ENCODE assay signal across 13 cellular contexts in the genomic region with DNA sequence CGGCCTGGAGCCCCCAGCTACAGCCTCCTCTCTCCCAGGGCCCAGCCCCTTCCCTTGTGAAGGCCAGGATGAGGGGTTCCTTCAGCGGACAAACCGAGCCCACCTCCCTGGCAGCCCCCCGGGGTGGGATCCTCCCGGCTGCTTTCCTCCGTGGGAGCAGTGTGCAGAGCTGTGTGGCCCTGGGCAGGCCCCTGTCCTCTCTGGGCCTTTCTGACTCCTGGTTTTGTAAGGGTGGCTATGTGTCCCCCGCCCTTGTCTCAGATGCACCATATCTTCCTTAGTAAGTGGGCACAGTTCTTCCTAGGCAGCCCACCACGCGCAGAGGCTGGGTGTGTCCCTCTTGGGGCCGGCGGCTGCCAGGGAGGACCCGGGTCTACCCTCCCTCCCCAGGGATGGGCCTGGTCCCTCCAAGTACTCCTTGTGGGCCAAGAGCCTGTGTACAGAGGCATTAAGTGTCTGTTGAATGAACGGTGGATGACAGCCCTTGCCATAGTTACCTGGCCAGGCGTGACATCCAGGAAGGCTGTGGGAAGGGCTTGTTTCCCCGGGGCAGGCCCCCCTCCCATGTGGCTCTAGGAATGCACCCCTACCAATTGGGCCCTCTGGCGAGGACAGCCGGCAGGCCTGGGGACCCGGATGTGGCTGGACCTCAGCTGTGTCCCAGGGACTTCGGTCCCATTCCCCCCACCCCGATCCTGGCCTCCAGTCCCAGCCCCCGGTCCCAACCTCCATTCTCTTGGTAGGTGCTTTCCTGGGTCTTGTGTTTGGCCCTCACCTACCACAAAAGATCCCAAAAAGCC. TPM values are rescaled to one million over a fixed set of nuclear protein-coding genes. Genes with fewer than 3 reads are reported as not detected.
A peak's percentile ranks its signal among the peaks of the same experiment; 100 is the strongest.
DNase-seq lines count a peak whose midpoint lies in the region; ATAC-seq and TF ChIP-seq lines count a peak whose summit lies in the region.
"Had no signal": no experiment of that assay in that cellular context is flagged by ENCODE, and none has a peak within 500 bp of the region (broad histone marks: within the 10 kb centered on the region; RNA-seq: fewer than 3 reads in every experiment).

No MANE protein-coding gene starts in this region.

- peaks cover 20% of the 10 kb centered on the region for H3K4me1 Mint-ChIP-seq in neural progenitor cell
- H3K4me1 Mint-ChIP-seq in CD4-positive, alpha-beta memory T cell: peaks cover 3 to 24% (median 9%) of the 10 kb centered on the region in 4 donors

- H3K9me3 ChIP-seq in neural progenitor cell (ENCODE audit: low read depth) (no peaks in the 10 kb centered on the region), mucosa of descending colon (no peaks in the 10 kb centered on the region)
- H3K9me3 ChIP-seq in CD4-positive, alpha-beta memory T cell (ENCODE audit: control insufficient read depth in 1 of 2, low read length in 2 of 2): no peaks in the 10 kb centered on the region
- H3K9me3 ChIP-seq: tibial artery had no signal

- CTCF ChIA-PET in CD4-positive, alpha-beta memory T cell (lab: Charles Lee; ENCODE audit: partially characterized antibody): interaction anchor here (0.7 to 1.5 kb wide), 6 partner anchors 9 to 28 kb away, joined by 3 to 4 read pairs (median 3); no protein-coding TSS in a partner anchor

- peak overlapping the region; percentile 58 for H3K4me3 Mint-ChIP-seq in neural progenitor cell
- no peak overlapping the region for H3K4me3 Mint-ChIP-seq in CD4-positive, alpha-beta memory T cell

- peak overlapping the region; percentile 69 for H3K27ac Mint-ChIP-seq in neural progenitor cell
- H3K27ac Mint-ChIP-seq in CD4-positive, alpha-beta memory T cell: peak overlapping the region in 1 of 7 donors; percentile 69
- H3K27ac Mint-ChIP-seq: memory B cell had no signal

- H4K20me1 ChIP-seq in KMS-11 (ENCODE audit: insufficient read depth) (no peaks in the 10 kb centered on the region), neural progenitor cell (ENCODE audit: low read depth) (peaks cover 4% of the 10 kb centered on the region)

- TF ChIP-seq CTCF in KMS-11 (conservative IDR thresholded peaks at IDR 0.05; ENCODE audit: low read depth, low read length) (0 out of 2 replicates have a peak, but pooled peaks have one; percentile 21), VCaP (conservative IDR thresholded peaks at IDR 0.05) (peak; percentile 22), neural progenitor cell (IDR thresholded peaks at IDR 0.05) (no peak), mucosa of descending colon (IDR thresholded peaks at IDR 0.05) (no peak)

- peaks cover 6% of the 10 kb centered on the region; the same call in 1 of the 2 replicates for H3K36me3 ChIP-seq in KMS-11 (ENCODE audit: insufficient read depth)
- H3K36me3 ChIP-seq in neural progenitor cell: no peaks in the 10 kb centered on the region
- no peaks in the 10 kb centered on the region for H3K36me3 ChIP-seq in mucosa of descending colon (ENCODE audit: low read depth)
- H3K36me3 ChIP-seq in CD4-positive, alpha-beta memory T cell (ENCODE audit: insufficient read depth, low read length): peaks cover 22% of the 10 kb centered on the region

- peak; percentile 92 for DNase-seq in DMS53 (lab: John Stamatoyannopoulos, UW)
- no peak for DNase-seq in neural progenitor cell (ENCODE audit: low spot score)
- no peak for DNase-seq in mucosa of descending colon
- no peak for DNase-seq in mesenteric fat pad (ENCODE audit: low spot score)
- no peak for DNase-seq in CD4-positive, alpha-beta memory T cell
- DNase-seq: amniotic stem cell, GOT3, tibial artery had no signal

- H3K36me3 Mint-ChIP-seq in neural progenitor cell: peaks cover 16% of the 10 kb centered on the region
- peaks cover 18 to 22% of the 10 kb centered on the region in 2 donors for H3K36me3 Mint-ChIP-seq in CD4-positive, alpha-beta memory T cell

- H3F3A ChIP-seq in neural progenitor cell (ENCODE audit: low read depth): peaks cover 5% of the 10 kb centered on the region

- no peaks in the 10 kb centered on the region for H3K27me3 ChIP-seq in KMS-11 (ENCODE audit: insufficient read depth, low read depth)
- peaks cover 12% of the 10 kb centered on the region for H3K27me3 ChIP-seq in neural progenitor cell
- H3K27me3 ChIP-seq in CD4-positive, alpha-beta memory T cell (ENCODE audit: insufficient read depth, low read length): no peaks in the 10 kb centered on the region
- H3K27me3 ChIP-seq: tibial artery had no signal

- intact Hi-C loops in mucosa of descending colon (cut with DNase I, micrococcal nuclease): no loop called here
- intact Hi-C loops in CD4-positive, alpha-beta memory T cell (cut with micrococcal nuclease): no loop called here

- no peak overlapping the region for H3K9ac ChIP-seq in KMS-11
- no peak overlapping the region for H3K9ac ChIP-seq in neural progenitor cell

- H3K27ac ChIP-seq in KMS-11: no peak overlapping the region
- H3K27ac ChIP-seq in VCaP: peak overlapping the region; percentile 44; the same call in 1 of the 2 replicates
- H3K27ac ChIP-seq in neural progenitor cell: no peak overlapping the region
- H3K27ac ChIP-seq in CD4-positive, alpha-beta memory T cell (ENCODE audit: low read depth, low read length): no peak overlapping the region
- H3K27ac ChIP-seq: epithelial cell of prostate, tibial artery had no signal

- H3K4me1 ChIP-seq in KMS-11 (ENCODE audit: low read depth, poor library complexity, severe bottlenecking): peaks cover 14% of the 10 kb centered on the region
- peaks cover 14% of the 10 kb centered on the region for H3K4me1 ChIP-seq in neural progenitor cell
- H3K4me1 ChIP-seq in mucosa of descending colon (ENCODE audit: low read depth): peaks cover 25% of the 10 kb centered on the region
- peaks cover 24% of the 10 kb centered on the region for H3K4me1 ChIP-seq in CD4-positive, alpha-beta memory T cell (ENCODE audit: insufficient read depth, low read length)

- H3K79me2 ChIP-seq in KMS-11 (ENCODE audit: insufficient read depth, low read depth) (no peaks in the 10 kb centered on the region), neural progenitor cell (ENCODE audit: low read depth) (no peaks in the 10 kb centered on the region)

- H3K4me2 ChIP-seq in KMS-11: 0 out of 2 replicates have a peak overlapping the region, but pooled peaks have one; percentile 3
- H3K4me2 ChIP-seq in neural progenitor cell: no peak overlapping the region

- ATAC-seq in mucosa of descending colon (no peak), GM18511 (IDR thresholded peaks at IDR 0.05; ENCODE audit: unreplicated experiment) (no peak)

- no peaks in the 10 kb centered on the region for H3K9me3 Mint-ChIP-seq in neural progenitor cell
- H3K9me3 Mint-ChIP-seq in CD4-positive, alpha-beta memory T cell: no peaks in the 10 kb centered on the region
- H3K9me3 Mint-ChIP-seq: memory B cell had no signal

- H2AFZ ChIP-seq in KMS-11 (ENCODE audit: low read depth): no peak overlapping the region
- no peak overlapping the region for H2AFZ ChIP-seq in neural progenitor cell (replicated peaks)

- POLR2A ChIA-PET in CD4-positive, alpha-beta memory T cell (lab: Charles Lee; ENCODE audit: partially characterized antibody): interaction anchor here (1.1 to 1.9 kb wide), 2 partner anchors 30 to 124 kb away, joined by 3 to 7 read pairs; a partner anchor contains a TSS

- H3K27me3 Mint-ChIP-seq in neural progenitor cell (ENCODE audit: insufficient read depth, low read depth): peaks cover 8% of the 10 kb centered on the region
- H3K27me3 Mint-ChIP-seq in CD4-positive, alpha-beta memory T cell: no peaks in the 10 kb centered on the region
- H3K27me3 Mint-ChIP-seq: memory B cell had no signal

- H3K4me3 ChIP-seq in KMS-11 (IDR thresholded peaks at IDR 0.05; ENCODE audit: insufficient read depth, low read depth, low read length) (no peak overlapping the region), neural progenitor cell (no peak overlapping the region), mucosa of descending colon (no peak overlapping the region)
- no peak overlapping the region for H3K4me3 ChIP-seq in CD4-positive, alpha-beta memory T cell (ENCODE audit: low read length in 2 of 2)
- H3K4me3 ChIP-seq: tibial artery had no signal

RNA-seq across cellular contexts. Expression of a gene that starts 3.9 kb away (rescaled TPM):
- total RNA-seq in neural progenitor cell (ENCODE audit: low replicate concordance) (9.1 TPM in 1 of 2 replicates, not detected in the other), mucosa of descending colon (10 to 100 TPM in 1 of 3 donors, 1 to 10 TPM in 2; 1.6 to 16.1 (median 2.6) TPM), mesenteric fat pad (3.7 TPM)
- 1 to 10 TPM; 3.1 to 4.7 TPM for total RNA-seq in CD4-positive, alpha-beta memory T cell
- 1 to 10 TPM in 1 of 2 donors, under 1 TPM in 1; 0.52 to 1.5 TPM for polyA plus RNA-seq in CD4-positive, alpha-beta memory T cell

RNA-seq across cellular contexts. Expression of a gene that starts 19.9 kb away (rescaled TPM):
- total RNA-seq in neural progenitor cell (ENCODE audit: low replicate concordance) (32.5 and 51.0 TPM in 2 replicates), mucosa of descending colon (10 to 100 TPM; 33.2 to 58.9 (median 34.7) TPM), mesenteric fat pad (38.7 TPM)
- 10 to 100 TPM; 54.5 to 58.0 TPM for total RNA-seq in CD4-positive, alpha-beta memory T cell
- polyA plus RNA-seq in CD4-positive, alpha-beta memory T cell: 10 to 100 TPM; 19.0 to 39.8 TPM

RNA-seq across cellular contexts. Expression of a gene that starts 24.2 kb away (rescaled TPM):
- total RNA-seq in neural progenitor cell (ENCODE audit: low replicate concordance) (not detected in 2 replicates), mucosa of descending colon (not detected), mesenteric fat pad (not detected)
- total RNA-seq in CD4-positive, alpha-beta memory T cell: not detected
- polyA plus RNA-seq in CD4-positive, alpha-beta memory T cell: not detected

Comparison
In these comparisons a context has a peak if more than half of its experiments do, and no peak if none do; other contexts are left out.
1. CTCF ChIP-seq: peak in KMS-11 (single experiment) and VCaP (single experiment); none in neural progenitor cell (single experiment) and mucosa of descending colon (single experiment).